27 cellular contexts compared by ENCODE assay signal in the genomic region with DNA sequence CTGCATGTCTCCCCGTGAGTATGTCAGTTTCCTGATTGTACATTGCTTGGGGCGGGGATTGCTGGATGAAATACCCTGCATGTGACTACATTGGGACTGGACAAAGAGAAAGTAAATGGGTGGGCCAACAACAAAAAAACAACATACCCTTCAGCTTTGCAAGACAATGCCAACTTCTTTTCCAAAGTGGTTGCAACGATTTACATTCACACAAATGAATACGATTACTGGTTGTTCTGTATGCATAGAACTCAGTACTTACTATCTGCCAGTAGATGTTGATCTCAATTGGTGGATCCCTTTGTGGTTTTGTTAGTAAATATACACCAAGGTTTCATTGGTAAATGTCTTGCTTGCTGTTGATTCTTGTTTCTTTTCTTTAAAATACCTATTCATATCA.
"Had no signal": no experiment of that assay in that cellular context is flagged by ENCODE, and none has a peak within 500 bp of the region (broad histone marks: within the 10 kb centered on the region; RNA-seq: fewer than 3 reads in every experiment).

No MANE protein-coding gene starts in this region.

- H3K27me3 Mint-ChIP-seq: dendritic cell treated with granulocyte-macrophage colony-stimulating factor and Interleukin-4, amounts not matched to agents 40 ng/mL and 50 ng/mL, for 4 days had no signal

- H3K9me3 Mint-ChIP-seq: stimulated activated naive CD8-positive, alpha-beta T cell treated with anti-CD3 and anti-CD28 coated beads, Interleukin-15, amount 100 ng/mL, for 72 hours had no signal

- H3K4me1 Mint-ChIP-seq: naive thymus-derived CD8-positive, alpha-beta T cell; nephron progenitor cell; stimulated activated naive CD8-positive, alpha-beta T cell treated with anti-CD3 and anti-CD28 coated beads, Interleukin-15, amount 100 ng/mL, for 72 hours had no signal

- ATAC-seq: left cardiac atrium; left lung; naive thymus-derived CD8-positive, alpha-beta T cell; sciatic nerve; stimulated activated naive CD8-positive, alpha-beta T cell treated with anti-CD3 and anti-CD28 coated beads, Interleukin-15, amount 100 ng/mL, for 72 hours had no signal

- FAIRE-seq: endothelial cell of umbilical vein, islet of Langerhans had no signal

- H3K4me1 ChIP-seq: colonic mucosa, esophagus muscularis mucosa, left lung, prostate gland, right atrium auricular region, thyroid gland, vagina had no signal

- H3K4me3 Mint-ChIP-seq: dendritic cell treated with granulocyte-macrophage colony-stimulating factor and Interleukin-4, amounts not matched to agents 40 ng/mL and 50 ng/mL, for 4 days; naive thymus-derived CD8-positive, alpha-beta T cell; nephron progenitor cell; stimulated activated naive CD8-positive, alpha-beta T cell treated with anti-CD3 and anti-CD28 coated beads, Interleukin-15, amount 100 ng/mL, for 72 hours had no signal

- H3K36me3 Mint-ChIP-seq: naive thymus-derived CD8-positive, alpha-beta T cell had no signal

- H3K27ac ChIP-seq: colonic mucosa, esophagus muscularis mucosa, left lung, prostate gland, right atrium auricular region, thyroid gland, vagina had no signal

- H3K4me2 ChIP-seq: smooth muscle cell had no signal

- H3K27me3 ChIP-seq: colonic mucosa, esophagus muscularis mucosa, left lung, right atrium auricular region, thyroid gland, vagina had no signal

- DNase-seq: colonic mucosa; effector memory CD4-positive, alpha-beta T cell; foreskin melanocyte; glutamatergic neuron; hypothalamus; left cardiac atrium; left lung; naive thymus-derived CD8-positive, alpha-beta T cell; nephron progenitor cell; nucleus accumbens; stimulated activated CD4-positive, alpha-beta T cell treated with anti-CD3 and anti-CD28 coated beads, Interleukin-12 subunit alpha, Interleukin-12 subunit beta, amount 100 ng/mL, for 4 hours; stimulated activated CD4-positive, alpha-beta T cell treated with anti-CD3 and anti-CD28 coated beads, Interleukin-1b, Interleukin-23, amount 100 ng/mL, for 48 hours; stimulated activated CD4-positive, alpha-beta T cell treated with anti-CD3 and anti-CD28 coated beads, Interleukin-4, amount 100 ng/mL, for 1 hour; stimulated activated CD8-positive, alpha-beta memory T cell treated with anti-CD3 and anti-CD28 coated beads, Interleukin-4, amount 100 ng/mL, for 48 hours; stimulated activated naive CD4-positive, alpha-beta T cell; stimulated activated naive CD8-positive, alpha-beta T cell treated with anti-CD3 and anti-CD28 coated beads, Interleukin-15, amount 100 ng/mL, for 72 hours; thyroid gland; trophoblast cell had no signal

- H3K9me3 ChIP-seq: colonic mucosa, esophagus muscularis mucosa, left lung, prostate gland, right atrium auricular region, thyroid gland, vagina had no signal

- H3K36me3 ChIP-seq: colonic mucosa, esophagus muscularis mucosa, left lung, prostate gland, right atrium auricular region, thyroid gland, vagina had no signal

- H3K4me3 ChIP-seq: colonic mucosa, esophagus muscularis mucosa, left lung, prostate gland, right atrium auricular region, smooth muscle cell, thyroid gland, vagina had no signal

- H3K27ac Mint-ChIP-seq: dendritic cell treated with granulocyte-macrophage colony-stimulating factor and Interleukin-4, amounts not matched to agents 40 ng/mL and 50 ng/mL, for 4 days; naive thymus-derived CD8-positive, alpha-beta T cell; nephron progenitor cell; stimulated activated naive CD8-positive, alpha-beta T cell treated with anti-CD3 and anti-CD28 coated beads, Interleukin-15, amount 100 ng/mL, for 72 hours had no signal
